Comparison of ENCODE assay signal across 8 cellular contexts in the genomic region with DNA sequence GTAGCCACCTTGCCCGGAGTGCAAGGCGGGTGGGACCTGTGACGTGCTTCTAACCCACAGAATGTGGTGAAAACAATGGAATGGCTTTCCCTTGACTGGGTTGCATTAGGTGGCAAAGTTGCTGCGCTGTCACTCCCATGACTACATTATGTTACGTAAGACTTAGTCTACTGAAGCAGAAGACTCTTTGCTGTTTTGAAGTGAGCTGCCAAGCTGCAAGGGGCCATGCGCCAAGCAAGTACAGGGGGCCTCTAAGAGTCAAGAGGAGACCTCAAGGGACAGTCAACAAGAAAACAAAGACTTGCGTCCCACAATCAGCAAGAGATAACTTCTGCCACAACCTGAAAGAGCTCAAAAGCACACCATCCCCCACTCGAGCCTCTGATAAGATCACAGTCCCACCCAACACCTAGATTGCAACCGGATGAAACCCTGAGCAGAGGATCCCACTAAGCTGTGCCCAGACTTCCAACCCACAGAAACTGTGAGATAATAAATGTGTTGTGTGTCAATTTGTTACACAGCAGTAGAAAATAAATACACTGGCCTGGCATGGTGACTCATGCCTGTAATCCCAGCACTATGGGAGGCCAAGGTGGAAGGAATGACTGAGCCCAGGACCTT. TPM values are rescaled to one million over a fixed set of nuclear protein-coding genes. Genes with fewer than 3 reads are reported as not detected.
A peak's percentile ranks its signal among the peaks of the same experiment; 100 is the strongest.
DNase-seq lines count a peak whose midpoint lies in the region; ATAC-seq and TF ChIP-seq lines count a peak whose summit lies in the region.
"Had no signal": no experiment of that assay in that cellular context is flagged by ENCODE, and none has a peak within 500 bp of the region (broad histone marks: within the 10 kb centered on the region; RNA-seq: fewer than 3 reads in every experiment).

No MANE protein-coding gene starts in this region.

- H2AFZ ChIP-seq in fibroblast of lung (ENCODE audit: low read length): no peak overlapping the region

- no peak for ATAC-seq in HG03520 (IDR thresholded peaks at IDR 0.05; ENCODE audit: unreplicated experiment)

- H3K4me2 ChIP-seq in fibroblast of lung (ENCODE audit: extremely low read depth, insufficient read depth, low read length): no peak overlapping the region

- no peaks in the 10 kb centered on the region for H3K27me3 ChIP-seq in fibroblast of lung (ENCODE audit: control insufficient read depth, insufficient read depth, low read length)
- no peaks in the 10 kb centered on the region for H3K27me3 ChIP-seq in spleen (replicated peaks in 1 of 7)

- no peak for TF ChIP-seq CTCF in fibroblast of lung (conservative IDR thresholded peaks at IDR 0.05 in 1 of 2, IDR thresholded peaks at IDR 0.05 in 1 of 2; ENCODE audit: low read depth in 1 of 2, low read length in 2 of 2)
- TF ChIP-seq CTCF in spleen (IDR thresholded peaks at IDR 0.05 in 8 of 11, conservative IDR thresholded peaks at IDR 0.05 in 3 of 11): no peak

- intact Hi-C loops in spleen (cut with DNase I; ENCODE audit: low total_unique reads): no loop called here

- no peak for TF ChIP-seq POLR2A in spleen (IDR thresholded peaks at IDR 0.05)

- H3K9me3 ChIP-seq in fibroblast of lung (ENCODE audit: control insufficient read depth, insufficient read depth, low read depth, low read length): no peaks in the 10 kb centered on the region
- no peaks in the 10 kb centered on the region for H3K9me3 ChIP-seq in spleen

- peaks cover 9% of the 10 kb centered on the region for H4K20me1 ChIP-seq in fibroblast of lung (ENCODE audit: control insufficient read depth, extremely low read depth, insufficient read depth, low read length)

- no peak overlapping the region for H3K27ac ChIP-seq in fibroblast of lung (ENCODE audit: insufficient read depth, low read length)
- peak overlapping the region in 4 of 8 donors; percentile 5 to 59 (median 34) for H3K27ac ChIP-seq in spleen

- DNase-seq in HuH-7.5 (ENCODE audit: low spot score) (peak; percentile 43), T1000 (lab: John Stamatoyannopoulos, UW) (peak; percentile 16), fibroblast of lung (ENCODE audit: low read depth in 2 of 2) (peak; percentile 48 to 77), spleen (peak; percentile 64), superior temporal gyrus (ENCODE audit: extremely low spot score) (no peak), NCI-H82 treated with DMSO at 0.1 percent for 48 hours (lab: John Stamatoyannopoulos, UW; ENCODE audit: unreplicated experiment) (no peak)
- DNase-seq: stimulated activated CD4-positive, alpha-beta T cell treated with anti-CD3 and anti-CD28 coated beads, Interleukin-4, amount 100 ng/mL, for 24 hours had no signal

- H3K36me3 ChIP-seq in fibroblast of lung (ENCODE audit: control insufficient read depth, insufficient read depth, low read length): no peaks in the 10 kb centered on the region
- H3K36me3 ChIP-seq in spleen: peaks cover 0 to 4% (median 0%) of the 10 kb centered on the region in 6 donors

- peaks cover 17% of the 10 kb centered on the region for H3K4me1 ChIP-seq in fibroblast of lung (ENCODE audit: control insufficient read depth, extremely low read depth, insufficient read depth, low read length)
- peaks cover 49 to 99% (median 93%) of the 10 kb centered on the region in 6 donors for H3K4me1 ChIP-seq in spleen

- WGBS in spleen, 5 donors: 64 to 74% (median 72%) methylated on average over 9 of the region's 9 CpGs

- H3K79me2 ChIP-seq in fibroblast of lung (ENCODE audit: control insufficient read depth, insufficient read depth, low read length): peaks cover 99% of the 10 kb centered on the region

- H3K4me3 ChIP-seq in fibroblast of lung (replicated peaks in 1 of 4; ENCODE audit: control extremely low read depth in 1 of 4, insufficient read depth in 1 of 4, low read depth in 3 of 4, low read length in 4 of 4) (no peak overlapping the region), spleen (no peak overlapping the region)

- no peak overlapping the region for H3K9ac ChIP-seq in fibroblast of lung (ENCODE audit: insufficient read depth, low read length)

RNA-seq across cellular contexts. Expression of a gene that starts 16.5 kb away (rescaled TPM):
- total RNA-seq in fibroblast of lung: 39.8 and 71.2 TPM in 2 replicates
- polyA plus RNA-seq in fibroblast of lung: 41.5 and 48.8 TPM in 2 replicates
- 75.2 and 76.7 TPM in 2 replicates for polyA plus RNA-seq in fibroblast of lung (2012)
- polyA minus RNA-seq in fibroblast of lung (ENCODE audit: low replicate concordance): 102 and 109 TPM in 2 replicates
- 100 to 1,000 TPM; 105 to 203 (median 136) TPM for total RNA-seq in spleen
- 10 to 100 TPM; 29.0 to 60.0 (median 37.8) TPM for polyA plus RNA-seq in spleen

RNA-seq across cellular contexts. Expression of a gene that starts 34.3 kb away (rescaled TPM):
- total RNA-seq in fibroblast of lung (83.5 and 107 TPM in 2 replicates), spleen (100 to 1,000 TPM in 6 of 7 donors, 10 to 100 TPM in 1; 90.4 to 260 (median 153) TPM)
- polyA plus RNA-seq in fibroblast of lung (35.1 and 53.3 TPM in 2 replicates), spleen (100 to 1,000 TPM in 2 of 3 donors, 10 to 100 TPM in 1; 64.5 to 189 (median 135) TPM)
- polyA plus RNA-seq in fibroblast of lung (2012): 27.2 and 58.3 TPM in 2 replicates
- 43.5 and 75.9 TPM in 2 replicates for polyA minus RNA-seq in fibroblast of lung (ENCODE audit: low replicate concordance)

Comparison
In these comparisons a context has a peak if more than half of its experiments do, and no peak if none do; other contexts are left out.
1. DNase-seq: peak in HuH-7.5 (single experiment), T1000 (single experiment), fibroblast of lung (2 of 2) and spleen (single experiment); none in superior temporal gyrus (single experiment) and NCI-H82 treated with DMSO at 0.1 percent for 48 hours (single experiment).